In genomic region chrX:133444952-133445831, GRCh38 we compare ENCODE assay signal across 8 cellular contexts. TPM values are rescaled to one million over a fixed set of nuclear protein-coding genes. Genes with fewer than 3 reads are reported as not detected.
DNase-seq lines count a peak whose midpoint lies in the region; ATAC-seq and TF ChIP-seq lines count a peak whose summit lies in the region.

No MANE protein-coding gene starts in this region.

- H3K36me3 ChIP-seq in ectodermal cell (ENCODE audit: control insufficient read depth, insufficient read depth, low read length), result no peaks in the 10 kb centered on the region
- no peaks in the 10 kb centered on the region for H3K36me3 ChIP-seq in ovary

- no peak for ATAC-seq in activated CD4-positive, CD25-positive, alpha-beta regulatory T cell treated with anti-CD3 and anti-CD28 coated beads, Interleukin-2, amount 50 U/mL, for 24 hours
- no peak for ATAC-seq in stimulated activated memory B cell treated with anti-CD40 and anti-IgM and Interleukin-4, amounts not matched to agents 10 μg/mL and 1 μg/mL and 100 μg/mL, for 72 hours
- ATAC-seq in HG02588 (IDR thresholded peaks at IDR 0.05; ENCODE audit: unreplicated experiment), result no peak
- no peak for ATAC-seq in GM21423 (IDR thresholded peaks at IDR 0.05; ENCODE audit: unreplicated experiment)

- H3K4me3 ChIP-seq in ectodermal cell (ENCODE audit: insufficient read depth, low read depth, low read length), result peak overlapping the region; percentile 27
- H3K4me3 ChIP-seq in ovary, result peak overlapping the region; percentile 30

- peak; percentile 46 for DNase-seq in Daoy (ENCODE audit: low read depth)
- DNase-seq in NCI-H460 (ENCODE audit: extremely low read depth, low read depth), result peak; percentile 9
- DNase-seq in ovary, result no peak

- no peaks in the 10 kb centered on the region for H3K36me3 Mint-ChIP-seq in stimulated activated memory B cell treated with anti-CD40 and anti-IgM and Interleukin-4, amounts not matched to agents 10 μg/mL and 1 μg/mL and 100 μg/mL, for 72 hours

- no peak for TF ChIP-seq EP300 in ovary (IDR thresholded peaks at IDR 0.05)

- peaks cover 3% of the 10 kb centered on the region for H3K4me1 ChIP-seq in ectodermal cell (ENCODE audit: control insufficient read depth, insufficient read depth, low read length)
- H3K4me1 ChIP-seq in ovary (ENCODE audit: insufficient read depth), result no peaks in the 10 kb centered on the region

- WGBS in ectodermal cell, 2 experiments, result 11 to 15% methylated on average over 14 to 16 of the region's 16 CpGs
- WGBS in ovary, 3 donors, result 24 to 30% (median 30%) methylated on average over 16 of the region's 16 CpGs

- H3K27me3 ChIP-seq in ectodermal cell (ENCODE audit: control insufficient read depth, insufficient read depth, low read length, poor library complexity, severe bottlenecking) (no peaks in the 10 kb centered on the region), ovary (no peaks in the 10 kb centered on the region)

- no peak overlapping the region for H3K27ac ChIP-seq in ectodermal cell (ENCODE audit: insufficient read depth, low read depth, low read length, poor library complexity, severe bottlenecking)
- H3K27ac ChIP-seq in ovary, result no peak overlapping the region

- no peak for TF ChIP-seq POLR2A in ovary (IDR thresholded peaks at IDR 0.05)

- TF ChIP-seq CTCF in ovary (IDR thresholded peaks at IDR 0.05), result no peak

- H3K27ac Mint-ChIP-seq in stimulated activated memory B cell treated with anti-CD40 and anti-IgM and Interleukin-4, amounts not matched to agents 10 μg/mL and 1 μg/mL and 100 μg/mL, for 72 hours, result no peak overlapping the region

- H3K4me3 Mint-ChIP-seq in stimulated activated memory B cell treated with anti-CD40 and anti-IgM and Interleukin-4, amounts not matched to agents 10 μg/mL and 1 μg/mL and 100 μg/mL, for 72 hours, result no peak overlapping the region

- no peaks in the 10 kb centered on the region for H3K9me3 ChIP-seq in ectodermal cell (ENCODE audit: control insufficient read depth, low read length)
- no peaks in the 10 kb centered on the region for H3K9me3 ChIP-seq in ovary

- intact Hi-C loops in ovary (cut with DNase I), result no loop called here

- no peaks in the 10 kb centered on the region for H3K9me3 Mint-ChIP-seq in stimulated activated memory B cell treated with anti-CD40 and anti-IgM and Interleukin-4, amounts not matched to agents 10 μg/mL and 1 μg/mL and 100 μg/mL, for 72 hours

- peaks cover 8% of the 10 kb centered on the region for H3K4me1 Mint-ChIP-seq in stimulated activated memory B cell treated with anti-CD40 and anti-IgM and Interleukin-4, amounts not matched to agents 10 μg/mL and 1 μg/mL and 100 μg/mL, for 72 hours

- H3K27me3 Mint-ChIP-seq in stimulated activated memory B cell treated with anti-CD40 and anti-IgM and Interleukin-4, amounts not matched to agents 10 μg/mL and 1 μg/mL and 100 μg/mL, for 72 hours, result no peaks in the 10 kb centered on the region

RNA-seq across cellular contexts. Expression of gene GPC4, which starts 29.9 kb away (rescaled TPM):
- total RNA-seq in Daoy (2014; rRNA removed; shearing (Covaris generic)), result 1.3 and 2.5 TPM in 2 replicates
- not detected in 2 replicates for total RNA-seq in NCI-H460 (2014; rRNA removed; shearing (Covaris generic))
- not detected in 2 replicates for polyA plus RNA-seq in NCI-H460 (2014; cell fraction: nucleus; rRNA removed)
- polyA plus RNA-seq in ectodermal cell (2013, experiment 1 of 4), result 19.8 TPM
- polyA plus RNA-seq in ectodermal cell (2013, experiment 2 of 4), result 22.6 TPM
- polyA plus RNA-seq in ectodermal cell (2013, experiment 3 of 4), result 17.4 TPM
- polyA plus RNA-seq in ectodermal cell (2013, experiment 4 of 4), result 21.5 TPM
- total RNA-seq in ovary, result 10 to 100 TPM in 4 of 7 donors, 1 to 10 TPM in 3; 9.0 to 17.2 (median 12.3) TPM
- polyA plus RNA-seq in ovary, result 10 to 100 TPM; 10.7 to 21.7 TPM

Comparison
In these comparisons a context has a peak if more than half of its experiments do, and no peak if none do; other contexts are left out.
1. DNase-seq: peak in Daoy (single experiment) and NCI-H460 (single experiment); none in ovary (0 of 5).